Comparison of ENCODE assay signal across 10 cellular contexts in genomic region chr4:138114434-138114833, GRCh38.
DNase-seq lines count a peak whose midpoint lies in the region; ATAC-seq, FAIRE-seq and TF ChIP-seq lines count a peak whose summit lies in the region.
"Had no signal": no experiment of that assay in that cellular context is flagged by ENCODE, and none has a peak within 500 bp of the region (broad histone marks: within the 10 kb centered on the region; RNA-seq: fewer than 3 reads in every experiment).

No MANE protein-coding gene starts in this region.

- TF ChIP-seq POLR2A in GM12891 (IDR thresholded peaks at IDR 0.05; ENCODE audit: low read depth, low read length): no peak

- intact Hi-C loops in activated naive CD4-positive, alpha-beta T cell treated with anti-CD3 and anti-CD28 coated beads for 36 hours (cut with micrococcal nuclease): no loop called here

- H3K4me1 Mint-ChIP-seq in activated naive CD4-positive, alpha-beta T cell treated with anti-CD3 and anti-CD28 coated beads for 36 hours (ENCODE audit: low read depth): no peaks in the 10 kb centered on the region
- H3K4me1 Mint-ChIP-seq in activated CD8-positive, alpha-beta T cell treated with anti-CD3 and anti-CD28 coated beads, Interleukin-2, amount 10 ng/mL, durations not matched to agents 7 days and 5 days (ENCODE audit: low read depth): no peaks in the 10 kb centered on the region

- H3K36me3 Mint-ChIP-seq in activated naive CD4-positive, alpha-beta T cell treated with anti-CD3 and anti-CD28 coated beads for 36 hours (ENCODE audit: low read depth): no peaks in the 10 kb centered on the region
- H3K36me3 Mint-ChIP-seq in activated CD8-positive, alpha-beta T cell treated with anti-CD3 and anti-CD28 coated beads, Interleukin-2, amount 10 ng/mL, durations not matched to agents 7 days and 5 days (ENCODE audit: low read depth): no peaks in the 10 kb centered on the region

- peak; percentile 99 for ATAC-seq in HG03139 (IDR thresholded peaks at IDR 0.05; ENCODE audit: unreplicated experiment)
- no peak for ATAC-seq in activated CD8-positive, alpha-beta T cell treated with anti-CD3 and anti-CD28 coated beads, Interleukin-2, amount 10 ng/mL, durations not matched to agents 7 days and 5 days

- H3K9me3 Mint-ChIP-seq in activated naive CD4-positive, alpha-beta T cell treated with anti-CD3 and anti-CD28 coated beads for 36 hours: no peaks in the 10 kb centered on the region
- no peaks in the 10 kb centered on the region for H3K9me3 Mint-ChIP-seq in activated CD8-positive, alpha-beta T cell treated with anti-CD3 and anti-CD28 coated beads, Interleukin-2, amount 10 ng/mL, durations not matched to agents 7 days and 5 days (ENCODE audit: insufficient read depth)

- FAIRE-seq in GM12891 (lab: Jason Lieb, UNC): peak; percentile 75

- H3K4me3 Mint-ChIP-seq in activated naive CD4-positive, alpha-beta T cell treated with anti-CD3 and anti-CD28 coated beads for 36 hours: no peak overlapping the region
- no peak overlapping the region for H3K4me3 Mint-ChIP-seq in activated CD8-positive, alpha-beta T cell treated with anti-CD3 and anti-CD28 coated beads, Interleukin-2, amount 10 ng/mL, durations not matched to agents 7 days and 5 days

- POLR2A ChIA-PET in activated CD8-positive, alpha-beta T cell treated with anti-CD3 and anti-CD28 coated beads, Interleukin-2, amount 10 ng/mL, durations not matched to agents 7 days and 5 days (lab: Charles Lee): no interaction called here

- TF ChIP-seq CTCF in GM20000 (IDR thresholded peaks at IDR 0.05; ENCODE audit: extremely low read depth, missing control alignments): no peak

- no peak overlapping the region for H3K27ac Mint-ChIP-seq in activated naive CD4-positive, alpha-beta T cell treated with anti-CD3 and anti-CD28 coated beads for 36 hours
- H3K27ac Mint-ChIP-seq in activated CD8-positive, alpha-beta T cell treated with anti-CD3 and anti-CD28 coated beads, Interleukin-2, amount 10 ng/mL, durations not matched to agents 7 days and 5 days: no peak overlapping the region

- DNase-seq in GM12891 (ENCODE audit: insufficient read length, low spot score): peak; percentile 11
- DNase-seq in GM20000 (ENCODE audit: low spot score): peak; percentile 33
- DNase-seq in cerebellar cortex (ENCODE audit: low spot score): peak; percentile 21
- DNase-seq in activated naive CD4-positive, alpha-beta T cell treated with anti-CD3 and anti-CD28 coated beads for 36 hours: no peak
- DNase-seq in Ammon's horn (ENCODE audit: low spot score): no peak
- DNase-seq in activated CD8-positive, alpha-beta T cell treated with anti-CD3 and anti-CD28 coated beads, Interleukin-2, amount 10 ng/mL, durations not matched to agents 7 days and 5 days: no peak
- DNase-seq in hepatic stellate cell (ENCODE audit: low spot score): no peak
- DNase-seq: activated CD4-positive, alpha-beta T cell treated with anti-CD3 and anti-CD28 coated beads for 4 hours; NCI-H1436 treated with DMSO at 0.1 percent for 48 hours had no signal

- no peaks in the 10 kb centered on the region for H3K27me3 Mint-ChIP-seq in activated naive CD4-positive, alpha-beta T cell treated with anti-CD3 and anti-CD28 coated beads for 36 hours (ENCODE audit: low read depth)
- H3K27me3 Mint-ChIP-seq in activated CD8-positive, alpha-beta T cell treated with anti-CD3 and anti-CD28 coated beads, Interleukin-2, amount 10 ng/mL, durations not matched to agents 7 days and 5 days (ENCODE audit: low read depth): no peaks in the 10 kb centered on the region

- CTCF ChIA-PET in activated naive CD4-positive, alpha-beta T cell treated with anti-CD3 and anti-CD28 coated beads for 36 hours (lab: Charles Lee): no interaction called here
- CTCF ChIA-PET in activated CD8-positive, alpha-beta T cell treated with anti-CD3 and anti-CD28 coated beads, Interleukin-2, amount 10 ng/mL, durations not matched to agents 7 days and 5 days (lab: Charles Lee): no interaction called here

TF ChIP-seq in GM12891, 5 proteins besides CTCF, POLR2A, EP300 and RAD21:
- TF ChIP-seq SPI1 (IDR thresholded peaks at IDR 0.05; ENCODE audit: low read depth, low read length) (peak; percentile 92), POLR2AphosphoS5 (IDR thresholded peaks at IDR 0.05; ENCODE audit: low read depth, low read length) (no peak), POU2F2 (IDR thresholded peaks at IDR 0.05; ENCODE audit: low read depth, low read length) (no peak), PAX5 (IDR thresholded peaks at IDR 0.05; ENCODE audit: insufficient read depth, low read length, severe bottlenecking) (peak; percentile 77)

Comparison
In these comparisons a context has a peak if more than half of its experiments do, and no peak if none do; other contexts are left out.
1. DNase-seq: peak in GM12891 (single experiment), GM20000 (single experiment) and cerebellar cortex (single experiment); none in activated naive CD4-positive, alpha-beta T cell treated with anti-CD3 and anti-CD28 coated beads for 36 hours (single experiment), Ammon's horn (single experiment), activated CD8-positive, alpha-beta T cell treated with anti-CD3 and anti-CD28 coated beads, Interleukin-2, amount 10 ng/mL, durations not matched to agents 7 days and 5 days (single experiment) and hepatic stellate cell (single experiment).